13 cellular contexts compared by ENCODE assay signal in genomic region chr11:121586727-121587126, GRCh38.
"Had no signal": no experiment of that assay in that cellular context is flagged by ENCODE, and none has a peak within 500 bp of the region (broad histone marks: within the 10 kb centered on the region; RNA-seq: fewer than 3 reads in every experiment).

No MANE protein-coding gene starts in this region.

- H3K9me3 ChIP-seq: body of pancreas, uterus had no signal

- H3K4me3 ChIP-seq: body of pancreas, uterus had no signal

- ATAC-seq: activated CD4-positive, CD25-positive, alpha-beta regulatory T cell treated with anti-CD3 and anti-CD28 coated beads, Interleukin-2, amount 50 U/mL, for 24 hours; body of pancreas; esophagus mucosa; left ventricle myocardium superior had no signal

- H3K27me3 ChIP-seq: body of pancreas, uterus had no signal

- H3K4me1 ChIP-seq: body of pancreas, uterus had no signal

- FAIRE-seq: endometrium had no signal

- H3K27ac ChIP-seq: body of pancreas, uterus had no signal

- DNase-seq: activated CD4-positive, alpha-beta memory T cell treated with anti-CD3 and anti-CD28 coated beads for 36 hours; activated CD8-positive, alpha-beta memory T cell treated with anti-CD3 and anti-CD28 coated beads, Interleukin-2, amount 50 U/mL, for 4 hours; activated naive CD4-positive, alpha-beta T cell; body of pancreas; central memory CD4-positive, alpha-beta T cell; islet precursor cell; left ventricle myocardium superior; retina; SW 1271; uterus had no signal

- H3K36me3 ChIP-seq: uterus had no signal
